In genomic region chr1:177219458-177220390, GRCh38 we compare ENCODE assay signal across 26 cellular contexts. TPM values are rescaled to one million over a fixed set of nuclear protein-coding genes. Genes with fewer than 3 reads are reported as not detected.
DNase-seq lines count a peak whose midpoint lies in the region; ATAC-seq, FAIRE-seq and TF ChIP-seq lines count a peak whose summit lies in the region.
"Had no signal": no experiment of that assay in that cellular context is flagged by ENCODE, and none has a peak within 500 bp of the region (broad histone marks: within the 10 kb centered on the region; RNA-seq: fewer than 3 reads in every experiment).

No MANE protein-coding gene starts in this region.

- ATAC-seq in right lobe of liver (peak; percentile 40 to 87 (median 56)), GM19328 (IDR thresholded peaks at IDR 0.05; ENCODE audit: unreplicated experiment) (no peak), GM21381 (IDR thresholded peaks at IDR 0.05; ENCODE audit: unreplicated experiment) (no peak)
- ATAC-seq: gastroesophageal sphincter had no signal

- no peak for TF ChIP-seq EP300 in ovary (IDR thresholded peaks at IDR 0.05)

- DNase-seq in H4 (ENCODE audit: low spot score) (peak; percentile 46), HT1080 (ENCODE audit: low read depth) (peak; percentile 18), astrocyte (ENCODE audit: low read depth) (peak; percentile 26), right lobe of liver (peak in 1 of 3 donors; percentile 52), ovary (no peak), EL (no peak)
- DNase-seq: activated CD8-positive, alpha-beta memory T cell treated with anti-CD3 and anti-CD28 coated beads, Interleukin-2, amount 50 U/mL, for 48 hours; AML-193; brain microvascular endothelial cell; CD8-positive, alpha-beta memory T cell; DND-41; H9; Kasumi-1; NCI-H510A treated with DMSO at 0.1 percent for 48 hours; OCI-M1 had no signal

- H3K9ac ChIP-seq in astrocyte (ENCODE audit: low read length) = no peak overlapping the region

- H2AFZ ChIP-seq in astrocyte (ENCODE audit: low read depth, low read length) = no peak overlapping the region

- 86% methylated on average over 2 of the region's 2 CpGs for WGBS in right lobe of liver (ENCODE audit: insufficient coverage, low coverage, low lambda C conversion rate, missing lambda C conversion rate)
- 69 to 76% (median 75%) methylated on average over 2 of the region's 2 CpGs for WGBS in ovary, 3 donors

- intact Hi-C loops in right lobe of liver (cut with DNase I) (no loop called here), ovary (cut with DNase I) (no loop called here)

- no peaks in the 10 kb centered on the region for H3K36me3 Mint-ChIP-seq in astrocyte (ENCODE audit: low read depth, unreplicated experiment)
- H3K36me3 Mint-ChIP-seq: CD8-positive, alpha-beta memory T cell had no signal

- H3K27ac Mint-ChIP-seq in astrocyte (ENCODE audit: unreplicated experiment) = no peak overlapping the region
- H3K27ac Mint-ChIP-seq: CD8-positive, alpha-beta memory T cell; dendritic cell treated with granulocyte-macrophage colony-stimulating factor and Interleukin-4, amounts not matched to agents 40 ng/mL and 50 ng/mL, for 4 days; H9; T-helper 1 cell treated with Interleukin-12 subunit alpha and Interleukin-12 subunit beta and Interleukin-4 antibody, amounts not matched to agents 30 μg/mL and 1 μg/mL, for 36 hours had no signal

- H3K27me3 ChIP-seq in astrocyte (ENCODE audit: insufficient read depth, low read length) = no peaks in the 10 kb centered on the region
- H3K27me3 ChIP-seq in right lobe of liver = no peaks in the 10 kb centered on the region
- no peaks in the 10 kb centered on the region for H3K27me3 ChIP-seq in ovary
- H3K27me3 ChIP-seq: brain microvascular endothelial cell, gastroesophageal sphincter, neutrophil, SJCRH30 had no signal

- H4K20me1 ChIP-seq in astrocyte (ENCODE audit: insufficient read depth, low read length) = no peaks in the 10 kb centered on the region

- H3K4me3 ChIP-seq in astrocyte (ENCODE audit: insufficient read depth, low read depth, low read length) = no peak overlapping the region
- no peak overlapping the region for H3K4me3 ChIP-seq in right lobe of liver
- H3K4me3 ChIP-seq in ovary = no peak overlapping the region
- H3K4me3 ChIP-seq: gastroesophageal sphincter, SJCRH30 had no signal

- no peak overlapping the region for H3K4me2 ChIP-seq in astrocyte (ENCODE audit: low read length)

- H3K27ac ChIP-seq in astrocyte (ENCODE audit: low read depth, low read length) (no peak overlapping the region), right lobe of liver (no peak overlapping the region), ovary (no peak overlapping the region)
- H3K27ac ChIP-seq: brain microvascular endothelial cell, gastroesophageal sphincter, neutrophil, SJCRH30 had no signal

- TF ChIP-seq CTCF in astrocyte (IDR thresholded peaks at IDR 0.05; ENCODE audit: insufficient read depth, low read depth, low read length) (no peak), right lobe of liver (IDR thresholded peaks at IDR 0.05) (no peak), ovary (IDR thresholded peaks at IDR 0.05) (no peak)

- H3K4me3 Mint-ChIP-seq in astrocyte (ENCODE audit: unreplicated experiment) = no peak overlapping the region
- H3K4me3 Mint-ChIP-seq: CD8-positive, alpha-beta memory T cell; dendritic cell treated with granulocyte-macrophage colony-stimulating factor and Interleukin-4, amounts not matched to agents 40 ng/mL and 50 ng/mL, for 4 days; H9; T-helper 1 cell treated with Interleukin-12 subunit alpha and Interleukin-12 subunit beta and Interleukin-4 antibody, amounts not matched to agents 30 μg/mL and 1 μg/mL, for 36 hours had no signal

- H3K4me1 Mint-ChIP-seq in astrocyte (ENCODE audit: low read depth, unreplicated experiment) = no peaks in the 10 kb centered on the region
- H3K4me1 Mint-ChIP-seq: CD8-positive, alpha-beta memory T cell; H9 had no signal

- TF ChIP-seq POLR2A in right lobe of liver (IDR thresholded peaks at IDR 0.05) (no peak), ovary (IDR thresholded peaks at IDR 0.05) (no peak)

- H3K9me3 ChIP-seq in astrocyte (ENCODE audit: insufficient read depth, low read depth, low read length) (no peaks in the 10 kb centered on the region), right lobe of liver (no peaks in the 10 kb centered on the region), ovary (no peaks in the 10 kb centered on the region)
- H3K9me3 ChIP-seq: neutrophil, SJCRH30 had no signal

- peaks cover 18% of the 10 kb centered on the region for H3K9me3 Mint-ChIP-seq in astrocyte (ENCODE audit: unreplicated experiment)

- no peaks in the 10 kb centered on the region for H3K79me2 ChIP-seq in astrocyte (ENCODE audit: insufficient read depth, low read length)

- H3K4me1 ChIP-seq in astrocyte (ENCODE audit: insufficient read depth, low read length) = no peaks in the 10 kb centered on the region
- peaks cover 0 to 9% (median 0%) of the 10 kb centered on the region in 4 donors for H3K4me1 ChIP-seq in right lobe of liver
- no peaks in the 10 kb centered on the region for H3K4me1 ChIP-seq in ovary (ENCODE audit: insufficient read depth)
- H3K4me1 ChIP-seq: gastroesophageal sphincter, SJCRH30 had no signal

- no peak for FAIRE-seq in astrocyte (lab: Jason Lieb, UNC)
- FAIRE-seq: endothelial cell of umbilical vein had no signal

- no peaks in the 10 kb centered on the region for H3K36me3 ChIP-seq in astrocyte (ENCODE audit: insufficient read depth, low read length)
- no peaks in the 10 kb centered on the region for H3K36me3 ChIP-seq in right lobe of liver
- H3K36me3 ChIP-seq in ovary = no peaks in the 10 kb centered on the region
- H3K36me3 ChIP-seq: brain microvascular endothelial cell, gastroesophageal sphincter, neutrophil, SJCRH30 had no signal

- H3K27me3 Mint-ChIP-seq in astrocyte (ENCODE audit: low read depth, unreplicated experiment) = peaks cover 7% of the 10 kb centered on the region
- H3K27me3 Mint-ChIP-seq: dendritic cell treated with granulocyte-macrophage colony-stimulating factor and Interleukin-4, amounts not matched to agents 40 ng/mL and 50 ng/mL, for 4 days had no signal

RNA-seq across cellular contexts. Expression of gene BRINP2, which starts 49.0 kb away (rescaled TPM):
- 0.21 and 0.39 TPM in 2 replicates for total RNA-seq in H4 (2014; rRNA removed; shearing (Covaris generic))
- 0.03 and 0.63 TPM in 2 replicates for total RNA-seq in HT1080 (2014; rRNA removed; shearing (Covaris generic))
- 0.06 and 0.10 TPM in 2 replicates for polyA plus RNA-seq in HT1080 (2015; cell fraction: cytosol; rRNA removed)
- 0.12 and 0.31 TPM in 2 replicates for polyA plus RNA-seq in HT1080 (2015; cell fraction: nucleus; rRNA removed)
- not detected in 2 replicates for total RNA-seq in astrocyte
- under 1 TPM; 0.09 to 0.57 (median 0.36) TPM for total RNA-seq in right lobe of liver
- total RNA-seq in ovary = under 1 TPM in 4 of 7 donors, not detected in 3; 0.07 to 0.32 (median 0.16) TPM
- under 1 TPM; 0.02 to 0.70 TPM for polyA plus RNA-seq in ovary
- total RNA-seq: CD8-positive, alpha-beta memory T cell; endothelial cell of umbilical vein; H9; mononuclear cell; renal cortical epithelial cell; SJCRH30; ureter had no signal
- polyA plus RNA-seq: CD8-positive, alpha-beta memory T cell; endothelial cell of umbilical vein had no signal

RNA-seq across cellular contexts. Expression of gene ASTN1, which starts 55.2 kb away (rescaled TPM):
- total RNA-seq in H4 (2014; rRNA removed; shearing (Covaris generic)) = 0.43 and 0.85 TPM in 2 replicates
- total RNA-seq in HT1080 (2014; rRNA removed; shearing (Covaris generic)) = 0.16 and 0.33 TPM in 2 replicates
- polyA plus RNA-seq in HT1080 (2015; cell fraction: cytosol; rRNA removed) = 0.01 TPM in 1 of 2 replicates, not detected in the other
- polyA plus RNA-seq in HT1080 (2015; cell fraction: nucleus; rRNA removed) = 0.07 TPM in 1 of 2 replicates, not detected in the other
- total RNA-seq in astrocyte (0.41 and 0.50 TPM in 2 replicates), right lobe of liver (under 1 TPM; 0.06 to 0.78 (median 0.18) TPM), ovary (10 to 100 TPM in 1 of 7 donors, 1 to 10 TPM in 6; 1.1 to 14.8 (median 2.7) TPM)
- polyA plus RNA-seq in ovary = 1 to 10 TPM; 1.5 to 4.3 TPM
- total RNA-seq: CD8-positive, alpha-beta memory T cell; endothelial cell of umbilical vein; mononuclear cell; SJCRH30 had no signal
- polyA plus RNA-seq: CD8-positive, alpha-beta memory T cell had no signal

Comparison
In these comparisons a context has a peak if more than half of its experiments do, and no peak if none do; other contexts are left out.
1. DNase-seq: peak in H4 (single experiment), HT1080 (single experiment) and astrocyte (single experiment); none in ovary (0 of 5) and EL (single experiment).
2. ATAC-seq: peak in right lobe of liver (4 of 4); none in GM19328 (single experiment) and GM21381 (single experiment).